1 cellular context compared by ENCODE assay signal in the genomic region with DNA sequence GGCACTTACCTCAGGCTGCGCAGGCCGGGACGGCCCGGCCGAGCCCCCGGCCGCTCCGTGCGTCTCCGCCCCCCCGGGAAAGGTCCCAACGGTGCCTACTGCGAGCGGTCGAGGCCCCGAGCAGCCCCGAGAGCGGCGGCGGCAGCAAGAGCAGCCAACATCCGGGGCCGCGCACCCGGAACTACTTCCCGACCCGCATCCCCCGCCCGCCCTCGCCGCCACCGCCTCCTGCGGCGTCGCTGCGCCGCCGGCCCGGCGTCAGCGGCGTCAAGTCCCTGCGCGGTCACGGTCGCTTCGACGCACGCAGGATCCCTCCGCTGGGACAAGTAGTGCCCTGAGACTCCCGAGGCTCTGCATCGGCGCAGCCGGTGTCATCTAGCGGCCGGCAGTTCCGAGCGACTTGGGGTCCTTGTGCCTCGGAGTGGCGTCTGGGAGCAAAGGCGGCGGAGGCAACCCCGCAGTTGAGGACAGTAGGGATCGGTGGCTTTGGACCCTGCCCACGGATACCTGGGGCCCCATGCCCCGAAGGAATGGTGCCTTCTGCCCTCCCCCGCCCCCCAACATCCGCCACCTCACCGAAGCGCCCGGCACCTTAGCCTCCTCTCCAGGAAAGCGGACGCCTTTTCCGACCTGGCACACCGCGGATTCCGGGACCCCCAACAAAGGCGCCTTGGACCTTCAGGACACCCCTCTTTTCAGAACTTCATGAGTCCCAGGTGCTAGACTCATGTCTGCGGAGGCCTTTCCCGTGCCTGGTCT.
TF ChIP-seq lines count a peak whose summit lies in the region.

A gene (minus strand): TSS at position 186 of the 759 bp plus-strand sequence. CDS start 24,142 bp downstream, outside the sequence.

TF ChIP-seq in K562, 482 proteins besides CTCF, POLR2A, EP300 and RAD21 (continued from another document and continues in another):
- TF ChIP-seq, protein P1, sequence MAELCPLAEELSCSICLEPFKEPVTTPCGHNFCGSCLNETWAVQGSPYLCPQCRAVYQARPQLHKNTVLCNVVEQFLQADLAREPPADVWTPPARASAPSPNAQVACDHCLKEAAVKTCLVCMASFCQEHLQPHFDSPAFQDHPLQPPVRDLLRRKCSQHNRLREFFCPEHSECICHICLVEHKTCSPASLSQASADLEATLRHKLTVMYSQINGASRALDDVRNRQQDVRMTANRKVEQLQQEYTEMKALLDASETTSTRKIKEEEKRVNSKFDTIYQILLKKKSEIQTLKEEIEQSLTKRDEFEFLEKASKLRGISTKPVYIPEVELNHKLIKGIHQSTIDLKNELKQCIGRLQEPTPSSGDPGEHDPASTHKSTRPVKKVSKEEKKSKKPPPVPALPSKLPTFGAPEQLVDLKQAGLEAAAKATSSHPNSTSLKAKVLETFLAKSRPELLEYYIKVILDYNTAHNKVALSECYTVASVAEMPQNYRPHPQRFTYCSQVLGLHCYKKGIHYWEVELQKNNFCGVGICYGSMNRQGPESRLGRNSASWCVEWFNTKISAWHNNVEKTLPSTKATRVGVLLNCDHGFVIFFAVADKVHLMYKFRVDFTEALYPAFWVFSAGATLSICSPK (IDR thresholded peaks at IDR 0.05; ENCODE audit: borderline replicate concordance): no peak
- TF ChIP-seq KLF13 (tag; IDR thresholded peaks at IDR 0.05; ENCODE audit: borderline replicate concordance, low read depth) (0 out of 2 replicates have a peak, but pooled peaks have one; percentile 36), ELF2 (CRISPR knock-in tag; IDR thresholded peaks at IDR 0.05) (peak; percentile 72), TRIM28 (IDR thresholded peaks at IDR 0.05) (no peak), RUNX1 (IDR thresholded peaks at IDR 0.05; ENCODE audit: low read depth) (no peak), SRF (CRISPR knock-in tag; IDR thresholded peaks at IDR 0.05) (peak in 1 of 2 experiments; percentile 29; a peak in 1 of 4 replicates), NEUROD1 (IDR thresholded peaks at IDR 0.05; ENCODE audit: borderline replicate concordance, low read depth, low read length, partially characterized antibody) (peak; percentile 88), FIP1L1 (IDR thresholded peaks at IDR 0.05; ENCODE audit: low read depth, low read length, poor library complexity, severe bottlenecking) (peak; percentile 95), RBM25 (IDR thresholded peaks at IDR 0.05; ENCODE audit: low read depth, low read length, severe bottlenecking) (no peak), NR4A1 (CRISPR knock-in tag; IDR thresholded peaks at IDR 0.05) (no peak; the same call in 1 of the 2 replicates), NR4A1 (tag; IDR thresholded peaks at IDR 0.05) (no peak), POLR3A (IDR thresholded peaks at IDR 0.05; ENCODE audit: borderline replicate concordance, extremely low read depth, insufficient read depth, insufficient read length) (no peak), RB1 (IDR thresholded peaks at IDR 0.05; ENCODE audit: low read depth) (peak; percentile 92), ZNF354B (CRISPR knock-in tag; IDR thresholded peaks at IDR 0.05) (no peak), CBX5 (IDR thresholded peaks at IDR 0.05; ENCODE audit: borderline replicate concordance, low read depth) (0 out of 2 replicates have a peak, but pooled peaks have one; percentile 47), ZNF695 (CRISPR knock-in tag; IDR thresholded peaks at IDR 0.05) (no peak), OTX1 (CRISPR knock-in tag; IDR thresholded peaks at IDR 0.05) (0 out of 2 replicates have a peak, but pooled peaks have one; percentile 20), MTA2 (IDR thresholded peaks at IDR 0.05; ENCODE audit: low read depth) (peak; percentile 40; the same call in 1 of the 2 replicates), TAL1 (IDR thresholded peaks at IDR 0.05) (no peak), DMBX1 (CRISPR knock-in tag; IDR thresholded peaks at IDR 0.05; ENCODE audit: borderline replicate concordance) (peak; percentile 65; the same call in 1 of the 2 replicates), KLF16 (IDR thresholded peaks at IDR 0.05) (no peak), HIVEP1 (CRISPR knock-in tag; IDR thresholded peaks at IDR 0.05) (0 out of 2 replicates have a peak, but pooled peaks have one; percentile 59), HDGF (IDR thresholded peaks at IDR 0.05) (no peak), SOX6 (IDR thresholded peaks at IDR 0.05) (peak; percentile 65; the same call in 1 of the 2 replicates), CREB1 (IDR thresholded peaks at IDR 0.05) (peak; percentile 92), CREB1 (CRISPR knock-in tag; IDR thresholded peaks at IDR 0.05) (peak; percentile 96), ZNF408 (CRISPR knock-in tag; IDR thresholded peaks at IDR 0.05; ENCODE audit: low read depth) (no peak), CEBPG (CRISPR knock-in tag; IDR thresholded peaks at IDR 0.05) (no peak; the same call in 1 of the 2 replicates), CEBPG (tag; conservative IDR thresholded peaks at IDR 0.05 in 1 of 2, IDR thresholded peaks at IDR 0.05 in 1 of 2) (no peak), SMAD1 (IDR thresholded peaks at IDR 0.05; ENCODE audit: low read depth, low read length, partially characterized antibody) (peak; percentile 80), ZBTB1 (CRISPR knock-in tag; IDR thresholded peaks at IDR 0.05; ENCODE audit: borderline replicate concordance, low read depth) (peak; percentile 85), ZNF668 (CRISPR knock-in tag; IDR thresholded peaks at IDR 0.05) (no peak), NFE2L1 (tag; IDR thresholded peaks at IDR 0.05; ENCODE audit: borderline replicate concordance, low read depth) (no peak)
- TF ChIP-seq, protein P2, sequence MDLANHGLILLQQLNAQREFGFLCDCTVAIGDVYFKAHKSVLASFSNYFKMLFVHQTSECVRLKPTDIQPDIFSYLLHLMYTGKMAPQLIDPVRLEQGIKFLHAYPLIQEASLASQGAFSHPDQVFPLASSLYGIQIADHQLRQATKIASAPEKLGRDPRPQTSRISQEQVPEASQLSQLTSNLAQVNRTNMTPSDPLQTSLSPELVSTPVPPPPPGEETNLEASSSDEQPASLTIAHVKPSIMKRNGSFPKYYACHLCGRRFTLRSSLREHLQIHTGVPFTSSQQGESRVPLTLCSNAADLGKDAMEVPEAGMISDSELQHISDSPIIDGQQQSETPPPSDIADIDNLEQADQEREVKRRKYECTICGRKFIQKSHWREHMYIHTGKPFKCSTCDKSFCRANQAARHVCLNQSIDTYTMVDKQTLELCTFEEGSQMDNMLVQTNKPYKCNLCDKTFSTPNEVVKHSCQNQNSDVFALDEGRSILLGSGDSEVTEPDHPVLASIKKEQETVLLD (IDR thresholded peaks at IDR 0.05): peak; percentile 100
- TF ChIP-seq, protein P3, sequence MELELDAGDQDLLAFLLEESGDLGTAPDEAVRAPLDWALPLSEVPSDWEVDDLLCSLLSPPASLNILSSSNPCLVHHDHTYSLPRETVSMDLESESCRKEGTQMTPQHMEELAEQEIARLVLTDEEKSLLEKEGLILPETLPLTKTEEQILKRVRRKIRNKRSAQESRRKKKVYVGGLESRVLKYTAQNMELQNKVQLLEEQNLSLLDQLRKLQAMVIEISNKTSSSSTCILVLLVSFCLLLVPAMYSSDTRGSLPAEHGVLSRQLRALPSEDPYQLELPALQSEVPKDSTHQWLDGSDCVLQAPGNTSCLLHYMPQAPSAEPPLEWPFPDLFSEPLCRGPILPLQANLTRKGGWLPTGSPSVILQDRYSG (tag; conservative IDR thresholded peaks at IDR 0.05; ENCODE audit: low read depth): no peak
- TF ChIP-seq, protein P4, sequence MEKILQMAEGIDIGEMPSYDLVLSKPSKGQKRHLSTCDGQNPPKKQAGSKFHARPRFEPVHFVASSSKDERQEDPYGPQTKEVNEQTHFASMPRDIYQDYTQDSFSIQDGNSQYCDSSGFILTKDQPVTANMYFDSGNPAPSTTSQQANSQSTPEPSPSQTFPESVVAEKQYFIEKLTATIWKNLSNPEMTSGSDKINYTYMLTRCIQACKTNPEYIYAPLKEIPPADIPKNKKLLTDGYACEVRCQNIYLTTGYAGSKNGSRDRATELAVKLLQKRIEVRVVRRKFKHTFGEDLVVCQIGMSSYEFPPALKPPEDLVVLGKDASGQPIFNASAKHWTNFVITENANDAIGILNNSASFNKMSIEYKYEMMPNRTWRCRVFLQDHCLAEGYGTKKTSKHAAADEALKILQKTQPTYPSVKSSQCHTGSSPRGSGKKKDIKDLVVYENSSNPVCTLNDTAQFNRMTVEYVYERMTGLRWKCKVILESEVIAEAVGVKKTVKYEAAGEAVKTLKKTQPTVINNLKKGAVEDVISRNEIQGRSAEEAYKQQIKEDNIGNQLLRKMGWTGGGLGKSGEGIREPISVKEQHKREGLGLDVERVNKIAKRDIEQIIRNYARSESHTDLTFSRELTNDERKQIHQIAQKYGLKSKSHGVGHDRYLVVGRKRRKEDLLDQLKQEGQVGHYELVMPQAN (IDR thresholded peaks at IDR 0.05; ENCODE audit: borderline replicate concordance): peak; percentile 37; the same call in 1 of the 2 replicates
- TF ChIP-seq, protein P5, sequence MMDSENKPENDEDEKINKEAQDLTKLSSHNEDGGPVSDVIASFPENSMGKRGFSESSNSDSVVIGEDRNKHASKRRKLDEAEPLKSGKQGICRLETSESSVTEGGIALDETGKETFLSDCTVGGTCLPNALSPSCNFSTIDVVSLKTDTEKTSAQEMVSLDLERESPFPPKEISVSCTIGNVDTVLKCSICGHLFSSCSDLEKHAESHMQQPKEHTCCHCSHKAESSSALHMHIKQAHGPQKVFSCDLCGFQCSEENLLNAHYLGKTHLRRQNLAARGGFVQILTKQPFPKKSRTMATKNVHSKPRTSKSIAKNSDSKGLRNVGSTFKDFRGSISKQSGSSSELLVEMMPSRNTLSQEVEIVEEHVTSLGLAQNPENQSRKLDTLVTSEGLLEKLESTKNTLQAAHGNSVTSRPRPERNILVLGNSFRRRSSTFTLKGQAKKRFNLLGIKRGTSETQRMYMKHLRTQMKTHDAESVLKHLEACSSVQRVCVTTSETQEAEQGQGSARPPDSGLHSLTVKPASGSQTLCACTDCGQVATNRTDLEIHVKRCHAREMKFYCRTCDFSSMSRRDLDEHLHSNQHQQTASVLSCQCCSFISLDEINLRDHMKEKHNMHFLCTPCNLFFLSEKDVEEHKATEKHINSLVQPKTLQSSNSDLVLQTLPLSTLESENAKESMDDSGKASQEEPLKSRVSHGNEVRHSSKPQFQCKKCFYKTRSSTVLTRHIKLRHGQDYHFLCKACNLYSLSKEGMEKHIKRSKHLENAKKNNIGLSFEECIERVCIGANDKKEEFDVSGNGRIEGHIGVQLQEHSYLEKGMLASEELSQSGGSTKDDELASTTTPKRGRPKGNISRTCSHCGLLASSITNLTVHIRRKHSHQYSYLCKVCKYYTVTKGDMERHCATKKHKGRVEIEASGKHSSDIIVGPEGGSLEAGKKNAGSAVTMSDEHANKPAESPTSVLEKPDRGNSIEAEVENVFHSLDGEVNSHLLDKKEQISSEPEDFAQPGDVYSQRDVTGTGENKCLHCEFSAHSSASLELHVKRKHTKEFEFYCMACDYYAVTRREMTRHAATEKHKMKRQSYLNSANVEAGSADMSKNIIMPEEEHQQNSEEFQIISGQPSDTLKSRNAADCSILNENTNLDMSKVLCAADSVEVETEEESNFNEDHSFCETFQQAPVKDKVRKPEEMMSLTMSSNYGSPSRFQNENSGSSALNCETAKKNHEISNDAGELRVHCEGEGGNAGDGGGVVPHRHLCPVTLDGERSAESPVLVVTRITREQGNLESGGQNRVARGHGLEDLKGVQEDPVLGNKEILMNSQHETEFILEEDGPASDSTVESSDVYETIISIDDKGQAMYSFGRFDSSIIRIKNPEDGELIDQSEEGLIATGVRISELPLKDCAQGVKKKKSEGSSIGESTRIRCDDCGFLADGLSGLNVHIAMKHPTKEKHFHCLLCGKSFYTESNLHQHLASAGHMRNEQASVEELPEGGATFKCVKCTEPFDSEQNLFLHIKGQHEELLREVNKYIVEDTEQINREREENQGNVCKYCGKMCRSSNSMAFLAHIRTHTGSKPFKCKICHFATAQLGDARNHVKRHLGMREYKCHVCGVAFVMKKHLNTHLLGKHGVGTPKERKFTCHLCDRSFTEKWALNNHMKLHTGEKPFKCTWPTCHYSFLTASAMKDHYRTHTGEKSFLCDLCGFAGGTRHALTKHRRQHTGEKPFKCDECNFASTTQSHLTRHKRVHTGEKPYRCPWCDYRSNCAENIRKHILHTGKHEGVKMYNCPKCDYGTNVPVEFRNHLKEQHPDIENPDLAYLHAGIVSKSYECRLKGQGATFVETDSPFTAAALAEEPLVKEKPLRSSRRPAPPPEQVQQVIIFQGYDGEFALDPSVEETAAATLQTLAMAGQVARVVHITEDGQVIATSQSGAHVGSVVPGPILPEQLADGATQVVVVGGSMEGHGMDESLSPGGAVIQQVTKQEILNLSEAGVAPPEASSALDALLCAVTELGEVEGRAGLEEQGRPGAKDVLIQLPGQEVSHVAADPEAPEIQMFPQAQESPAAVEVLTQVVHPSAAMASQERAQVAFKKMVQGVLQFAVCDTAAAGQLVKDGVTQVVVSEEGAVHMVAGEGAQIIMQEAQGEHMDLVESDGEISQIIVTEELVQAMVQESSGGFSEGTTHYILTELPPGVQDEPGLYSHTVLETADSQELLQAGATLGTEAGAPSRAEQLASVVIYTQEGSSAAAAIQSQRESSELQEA (IDR thresholded peaks at IDR 0.05; ENCODE audit: low read depth): no peak
- TF ChIP-seq, protein P6, sequence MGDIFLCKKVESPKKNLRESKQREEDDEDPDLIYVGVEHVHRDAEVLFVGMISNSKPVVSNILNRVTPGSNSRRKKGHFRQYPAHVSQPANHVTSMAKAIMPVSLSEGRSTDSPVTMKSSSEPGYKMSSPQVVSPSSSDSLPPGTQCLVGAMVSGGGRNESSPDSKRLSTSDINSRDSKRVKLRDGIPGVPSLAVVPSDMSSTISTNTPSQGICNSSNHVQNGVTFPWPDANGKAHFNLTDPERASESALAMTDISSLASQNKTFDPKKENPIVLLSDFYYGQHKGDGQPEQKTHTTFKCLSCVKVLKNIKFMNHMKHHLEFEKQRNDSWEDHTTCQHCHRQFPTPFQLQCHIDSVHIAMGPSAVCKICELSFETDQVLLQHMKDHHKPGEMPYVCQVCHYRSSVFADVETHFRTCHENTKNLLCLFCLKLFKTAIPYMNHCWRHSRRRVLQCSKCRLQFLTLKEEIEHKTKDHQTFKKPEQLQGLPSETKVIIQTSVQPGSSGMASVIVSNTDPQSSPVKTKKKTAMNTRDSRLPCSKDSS (IDR thresholded peaks at IDR 0.05; ENCODE audit: low read depth, partially characterized antibody): no peak
- TF ChIP-seq, protein P7, sequence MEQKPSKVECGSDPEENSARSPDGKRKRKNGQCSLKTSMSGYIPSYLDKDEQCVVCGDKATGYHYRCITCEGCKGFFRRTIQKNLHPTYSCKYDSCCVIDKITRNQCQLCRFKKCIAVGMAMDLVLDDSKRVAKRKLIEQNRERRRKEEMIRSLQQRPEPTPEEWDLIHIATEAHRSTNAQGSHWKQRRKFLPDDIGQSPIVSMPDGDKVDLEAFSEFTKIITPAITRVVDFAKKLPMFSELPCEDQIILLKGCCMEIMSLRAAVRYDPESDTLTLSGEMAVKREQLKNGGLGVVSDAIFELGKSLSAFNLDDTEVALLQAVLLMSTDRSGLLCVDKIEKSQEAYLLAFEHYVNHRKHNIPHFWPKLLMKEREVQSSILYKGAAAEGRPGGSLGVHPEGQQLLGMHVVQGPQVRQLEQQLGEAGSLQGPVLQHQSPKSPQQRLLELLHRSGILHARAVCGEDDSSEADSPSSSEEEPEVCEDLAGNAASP (IDR thresholded peaks at IDR 0.05): no peak
- TF ChIP-seq, protein P8, sequence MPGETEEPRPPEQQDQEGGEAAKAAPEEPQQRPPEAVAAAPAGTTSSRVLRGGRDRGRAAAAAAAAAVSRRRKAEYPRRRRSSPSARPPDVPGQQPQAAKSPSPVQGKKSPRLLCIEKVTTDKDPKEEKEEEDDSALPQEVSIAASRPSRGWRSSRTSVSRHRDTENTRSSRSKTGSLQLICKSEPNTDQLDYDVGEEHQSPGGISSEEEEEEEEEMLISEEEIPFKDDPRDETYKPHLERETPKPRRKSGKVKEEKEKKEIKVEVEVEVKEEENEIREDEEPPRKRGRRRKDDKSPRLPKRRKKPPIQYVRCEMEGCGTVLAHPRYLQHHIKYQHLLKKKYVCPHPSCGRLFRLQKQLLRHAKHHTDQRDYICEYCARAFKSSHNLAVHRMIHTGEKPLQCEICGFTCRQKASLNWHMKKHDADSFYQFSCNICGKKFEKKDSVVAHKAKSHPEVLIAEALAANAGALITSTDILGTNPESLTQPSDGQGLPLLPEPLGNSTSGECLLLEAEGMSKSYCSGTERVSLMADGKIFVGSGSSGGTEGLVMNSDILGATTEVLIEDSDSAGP (CRISPR knock-in tag; IDR thresholded peaks at IDR 0.05): no peak
